8 cellular contexts compared by ENCODE assay signal in the genomic region with DNA sequence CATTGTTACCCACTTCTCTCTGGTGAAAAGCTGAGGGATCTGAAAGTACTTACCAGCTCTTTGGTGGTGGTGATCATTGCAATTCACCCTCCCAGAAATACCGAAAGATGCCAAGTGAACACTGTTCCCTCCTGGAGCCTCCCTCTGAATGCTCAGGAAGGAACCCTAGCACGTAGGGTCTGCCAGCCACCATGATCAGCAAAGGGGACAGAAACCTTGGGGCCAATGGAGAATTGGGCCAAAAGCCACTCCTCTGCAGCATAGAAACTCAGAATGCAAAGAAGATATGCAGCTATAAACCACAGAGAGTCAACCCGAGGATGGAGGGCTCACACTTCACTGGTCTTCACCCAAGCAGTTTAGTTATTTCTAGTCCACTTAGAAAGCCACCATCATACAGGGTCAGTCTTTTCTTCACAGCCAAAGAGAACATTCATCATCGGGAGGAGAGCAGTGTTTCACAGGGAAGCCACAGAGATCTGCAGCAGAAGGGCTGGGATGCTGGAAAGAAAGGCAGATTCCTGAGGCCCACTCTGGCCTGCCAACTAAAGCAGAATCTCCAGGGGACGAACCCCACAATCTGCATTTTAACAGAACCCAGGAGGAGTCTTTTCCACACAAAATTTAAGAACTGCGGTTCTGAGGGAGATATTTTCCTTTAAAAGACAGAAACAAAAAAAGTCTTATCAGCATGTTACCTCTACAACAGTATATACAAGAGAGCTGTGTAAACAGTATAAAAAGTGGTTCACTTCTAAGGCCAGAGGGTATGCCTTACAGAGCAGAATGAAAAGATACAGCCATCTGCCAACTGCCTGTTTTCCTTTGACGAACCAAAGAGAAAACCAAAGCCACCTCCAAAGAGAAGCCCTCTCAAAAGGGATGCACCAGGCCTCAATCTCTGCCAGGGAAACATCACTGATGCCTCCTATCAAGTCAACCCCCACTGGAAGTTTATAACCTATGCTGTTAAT. TPM values are rescaled to one million over a fixed set of nuclear protein-coding genes. Genes with fewer than 3 reads are reported as not detected.
DNase-seq lines count a peak whose midpoint lies in the region; ATAC-seq, FAIRE-seq and TF ChIP-seq lines count a peak whose summit lies in the region.

No MANE protein-coding gene starts in this region.

- H3K9me2 ChIP-seq in DOHH2 (replicated peaks; ENCODE audit: control insufficient read depth, low read length) (no peaks in the 10 kb centered on the region), hepatocyte (replicated peaks; ENCODE audit: insufficient read depth) (no peaks in the 10 kb centered on the region)

- H3K9me3 ChIP-seq in DOHH2 (ENCODE audit: control insufficient read depth, insufficient read depth, low read length) (no peaks in the 10 kb centered on the region), hepatocyte (ENCODE audit: low read depth) (no peaks in the 10 kb centered on the region)

- TF ChIP-seq CTCF in DOHH2 (IDR thresholded peaks at IDR 0.05; ENCODE audit: low read depth, low read length, poor library complexity, severe bottlenecking), result no peak
- TF ChIP-seq CTCF in hepatocyte (IDR thresholded peaks at IDR 0.05; ENCODE audit: poor library complexity), result no peak
- no peak for TF ChIP-seq CTCF in progenitor cell of endocrine pancreas (IDR thresholded peaks at IDR 0.05; ENCODE audit: unreplicated experiment)

- H3K4me2 ChIP-seq in DOHH2 (ENCODE audit: low read length) (peak overlapping the region; percentile 23), hepatocyte (peak overlapping the region; percentile 62)

- peak; percentile 56 for ATAC-seq in GM21367 (IDR thresholded peaks at IDR 0.05; ENCODE audit: unreplicated experiment)
- no peak for ATAC-seq in GM21717 (IDR thresholded peaks at IDR 0.05; ENCODE audit: unreplicated experiment)

- H3K36me3 ChIP-seq in DOHH2 (ENCODE audit: control insufficient read depth, low read length), result peaks cover 5% of the 10 kb centered on the region; the same call in 1 of the 2 replicates
- H3K36me3 ChIP-seq in hepatocyte (replicated peaks; ENCODE audit: insufficient read depth, low read depth), result no peaks in the 10 kb centered on the region

- peaks cover 5% of the 10 kb centered on the region; the same call in 1 of the 2 replicates for H4K20me1 ChIP-seq in DOHH2 (ENCODE audit: control insufficient read depth, insufficient read depth, low read depth, low read length)
- no peaks in the 10 kb centered on the region for H4K20me1 ChIP-seq in hepatocyte (ENCODE audit: insufficient read depth, poor library complexity, severe bottlenecking)

- peak overlapping the region; percentile 11; the same call in 1 of the 2 replicates for H3K4me3 ChIP-seq in DOHH2 (ENCODE audit: low read length)
- no peak overlapping the region for H3K4me3 ChIP-seq in hepatocyte

- no peak overlapping the region for H3K27ac Mint-ChIP-seq in progenitor cell of endocrine pancreas

- H3K27me3 ChIP-seq in DOHH2 (ENCODE audit: control insufficient read depth, low read length), result no peaks in the 10 kb centered on the region
- no peaks in the 10 kb centered on the region for H3K27me3 ChIP-seq in hepatocyte

- H3K4me1 ChIP-seq in DOHH2 (ENCODE audit: control insufficient read depth, low read length), result peaks cover 61% of the 10 kb centered on the region
- peaks cover 84% of the 10 kb centered on the region for H3K4me1 ChIP-seq in hepatocyte (ENCODE audit: insufficient read depth)

- peaks cover 14% of the 10 kb centered on the region for H3K27me3 Mint-ChIP-seq in progenitor cell of endocrine pancreas

- H3K36me3 Mint-ChIP-seq in progenitor cell of endocrine pancreas (ENCODE audit: insufficient read depth), result no peaks in the 10 kb centered on the region

- DNase-seq in NCI-H345 (lab: John Stamatoyannopoulos, UW), result peak; percentile 5
- DNase-seq in hepatocyte (ENCODE audit: low spot score), result no peak
- DNase-seq in progenitor cell of endocrine pancreas (ENCODE audit: low spot score, unreplicated experiment), result no peak
- no peak for DNase-seq in frontal cortex (ENCODE audit: low spot score in 2 of 2)
- DNase-seq in T-helper 9 cell, result no peak

- H3K4me1 Mint-ChIP-seq in progenitor cell of endocrine pancreas (ENCODE audit: low read depth), result peaks cover 21% of the 10 kb centered on the region

- H3K79me2 ChIP-seq in DOHH2 (ENCODE audit: control insufficient read depth, low read length), result peaks cover 85% of the 10 kb centered on the region
- peaks cover 94% of the 10 kb centered on the region for H3K79me2 ChIP-seq in hepatocyte

- H3F3A ChIP-seq in DOHH2 (ENCODE audit: control insufficient read depth, insufficient read depth), result 0 out of 2 replicates have a peak, but pooled peaks cover 2% of the 10 kb centered on the region

- H2AFZ ChIP-seq in hepatocyte, result no peak overlapping the region

- H3K4me3 Mint-ChIP-seq in progenitor cell of endocrine pancreas (ENCODE audit: low read depth), result no peak overlapping the region

- H3K27ac ChIP-seq in DOHH2 (ENCODE audit: low read depth, low read length), result no peak overlapping the region
- peak overlapping the region; percentile 87 for H3K27ac ChIP-seq in hepatocyte

- no peaks in the 10 kb centered on the region for H3K9me3 Mint-ChIP-seq in progenitor cell of endocrine pancreas (ENCODE audit: low read depth)

- 70% methylated on average over 7 of the region's 7 CpGs for WGBS in hepatocyte (ENCODE audit: low lambda C conversion rate, missing lambda C conversion rate)

- FAIRE-seq in frontal cortex (lab: Jason Lieb, UNC), result no peak

RNA-seq across cellular contexts. Expression of gene TBC1D2B, which starts 11.3 kb away (rescaled TPM):
- 33.8 and 38.4 TPM in 2 replicates for total RNA-seq in hepatocyte
- 24.8 and 29.3 TPM in 2 replicates for polyA plus RNA-seq in hepatocyte
- 10.8 and 15.4 TPM in 2 replicates for total RNA-seq in progenitor cell of endocrine pancreas
- 10.6 TPM for total RNA-seq in frontal cortex

RNA-seq across cellular contexts. Expression of gene SH2D7, which starts 26.1 kb away (rescaled TPM):
- total RNA-seq in hepatocyte (not detected in 2 replicates), progenitor cell of endocrine pancreas (not detected in 2 replicates), frontal cortex (not detected)
- 0.22 TPM in 1 of 2 replicates, not detected in the other for polyA plus RNA-seq in hepatocyte
